Comparison of ENCODE assay signal across 8 cellular contexts in genomic region chr17:42673885-42674754, GRCh38. TPM values are rescaled to one million over a fixed set of nuclear protein-coding genes. Genes with fewer than 3 reads are reported as not detected.
DNase-seq lines count a peak whose midpoint lies in the region; ATAC-seq and TF ChIP-seq lines count a peak whose summit lies in the region.

No MANE protein-coding gene starts in this region.

- peak overlapping the region; percentile 99 for H3K4me2 ChIP-seq in skeletal muscle satellite cell (ENCODE audit: low read length)

- ATAC-seq in activated T-cell treated with anti-CD3 and anti-CD28 coated beads, Interleukin-2, amount 50 U/mL, for 72 hours (replicated peaks in 1 of 2), result no peak
- ATAC-seq in left ventricle myocardium superior, result peak; percentile 6
- ATAC-seq in HG03097 (IDR thresholded peaks at IDR 0.05; ENCODE audit: low FRiP score, unreplicated experiment), result no peak

- peak overlapping the region; percentile 89 for H3K4me3 Mint-ChIP-seq in Caco-2 (ENCODE audit: unreplicated experiment)
- H3K4me3 Mint-ChIP-seq in activated T-cell treated with anti-CD3 and anti-CD28 coated beads, Interleukin-2, amount 50 U/mL, for 72 hours, result peak overlapping the region; percentile 12 to 25

- no TSS peak for BruUV-seq in Caco-2 (replicated peaks; lab: Mats Ljungman, UMichigan)

- H3K9me3 ChIP-seq in Caco-2, result no peaks in the 10 kb centered on the region
- no peaks in the 10 kb centered on the region for H3K9me3 ChIP-seq in skeletal muscle satellite cell (replicated peaks; ENCODE audit: low read length)

- intact Hi-C loops in Caco-2 (cut with micrococcal nuclease; ENCODE audit: unreplicated experiment) (no loop called here), left ventricle myocardium superior (cut with micrococcal nuclease) (no loop called here)

- POLR2A ChIA-PET in Caco-2 (lab: Charles Lee), result no interaction called here

- CTCF ChIA-PET in Caco-2 (lab: Charles Lee), result interaction anchor here (0.6 to 1.3 kb wide), 4 partner anchors 15 to 96 kb away, joined by 3 to 4 read pairs (median 3); partner anchors contain the start of gene TUBG2

- no peaks in the 10 kb centered on the region for H3K4me1 Mint-ChIP-seq in Caco-2 (ENCODE audit: low read depth, unreplicated experiment)
- H3K4me1 Mint-ChIP-seq in activated T-cell treated with anti-CD3 and anti-CD28 coated beads, Interleukin-2, amount 50 U/mL, for 72 hours (ENCODE audit: low read depth), result peaks cover 40% of the 10 kb centered on the region

- H3K36me3 Mint-ChIP-seq in Caco-2 (ENCODE audit: insufficient read depth, unreplicated experiment), result peaks cover 50% of the 10 kb centered on the region
- peaks cover 0 to 1% of the 10 kb centered on the region in 2 donors for H3K36me3 Mint-ChIP-seq in activated T-cell treated with anti-CD3 and anti-CD28 coated beads, Interleukin-2, amount 50 U/mL, for 72 hours (ENCODE audit: insufficient read depth in 2 of 2)

- H3K9me3 Mint-ChIP-seq in Caco-2 (ENCODE audit: unreplicated experiment), result no peaks in the 10 kb centered on the region
- no peaks in the 10 kb centered on the region for H3K9me3 Mint-ChIP-seq in activated T-cell treated with anti-CD3 and anti-CD28 coated beads, Interleukin-2, amount 50 U/mL, for 72 hours

- peak in 1 of 2 experiments; percentile 31 for DNase-seq in Caco-2
- peak; percentile 36 for DNase-seq in HT1080 (ENCODE audit: low read depth)
- DNase-seq in activated T-cell treated with anti-CD3 and anti-CD28 coated beads, Interleukin-2, amount 50 U/mL, for 72 hours, result peak in 1 of 2 donors; percentile 42
- peak; percentile 81 for DNase-seq in left ventricle myocardium superior
- no peak for DNase-seq in stimulated activated CD4-positive, alpha-beta T cell treated with anti-CD3 and anti-CD28 coated beads, Interleukin-15, amount 100 ng/mL, for 24 hours
- DNase-seq in activated CD4-positive, alpha-beta T cell treated with anti-CD3 and anti-CD28 coated beads for 48 hours, result no peak

- H3K36me3 ChIP-seq in Caco-2 (ENCODE audit: control insufficient read depth, insufficient read depth, low read length) (peaks cover 2% of the 10 kb centered on the region), skeletal muscle satellite cell (ENCODE audit: insufficient read depth, low read length) (peaks cover 34% of the 10 kb centered on the region)

- no peaks in the 10 kb centered on the region for H3K27me3 Mint-ChIP-seq in Caco-2 (ENCODE audit: insufficient read depth, unreplicated experiment)
- H3K27me3 Mint-ChIP-seq in activated T-cell treated with anti-CD3 and anti-CD28 coated beads, Interleukin-2, amount 50 U/mL, for 72 hours (ENCODE audit: low read depth), result peaks cover 49% of the 10 kb centered on the region

- peak overlapping the region; percentile 63 for H3K27ac Mint-ChIP-seq in Caco-2 (ENCODE audit: unreplicated experiment)
- no peak overlapping the region for H3K27ac Mint-ChIP-seq in activated T-cell treated with anti-CD3 and anti-CD28 coated beads, Interleukin-2, amount 50 U/mL, for 72 hours

- peak; percentile 38 to 42 for TF ChIP-seq CTCF in Caco-2 (IDR thresholded peaks at IDR 0.05; ENCODE audit: insufficient read depth in 1 of 2, low read depth in 1 of 2, low read length in 1 of 2, severe bottlenecking in 1 of 2, unreplicated experiment in 1 of 2)

- H3K27me3 ChIP-seq in Caco-2 (replicated peaks; ENCODE audit: control insufficient read depth, insufficient read depth, low read length) (no peaks in the 10 kb centered on the region), skeletal muscle satellite cell (ENCODE audit: control insufficient read depth, insufficient read depth, low read length) (no peaks in the 10 kb centered on the region)

- no peak overlapping the region for H3K4me3 ChIP-seq in Caco-2 (ENCODE audit: low read depth, low read length)
- H3K4me3 ChIP-seq in skeletal muscle satellite cell (ENCODE audit: low read length), result peak overlapping the region; percentile 99

- peak overlapping the region; percentile 18 for H3K9ac ChIP-seq in skeletal muscle satellite cell (ENCODE audit: low read depth, low read length)

- H3K4me1 ChIP-seq in Caco-2 (peaks cover 18% of the 10 kb centered on the region), skeletal muscle satellite cell (ENCODE audit: control insufficient read depth, insufficient read depth, low read length) (peaks cover 35% of the 10 kb centered on the region)

RNA-seq across cellular contexts. Expression of gene PLEKHH3, which starts 2.7 kb away (rescaled TPM):
- total RNA-seq in Caco-2 (2022) (25.3 and 26.2 TPM in 2 replicates), left ventricle myocardium superior (35.7 TPM)
- total RNA-seq in HT1080 (2014; rRNA removed; shearing (Covaris generic)), result 14.7 and 15.7 TPM in 2 replicates
- 11.5 and 13.5 TPM in 2 replicates for polyA plus RNA-seq in HT1080 (2015; cell fraction: cytosol; rRNA removed)
- 24.1 and 26.9 TPM in 2 replicates for polyA plus RNA-seq in HT1080 (2015; cell fraction: nucleus; rRNA removed)
- 1 to 10 TPM; 1.2 to 1.9 TPM for total RNA-seq in activated T-cell treated with anti-CD3 and anti-CD28 coated beads, Interleukin-2, amount 50 U/mL, for 72 hours
- 10.9 and 12.9 TPM in 2 replicates for total RNA-seq in skeletal muscle satellite cell (2012; rRNA removed)

RNA-seq across cellular contexts. Expression of gene CCR10, which starts 7.5 kb away (rescaled TPM):
- 1.6 and 3.2 TPM in 2 replicates for total RNA-seq in Caco-2 (2022)
- 2.1 and 2.5 TPM in 2 replicates for total RNA-seq in HT1080 (2014; rRNA removed; shearing (Covaris generic))
- polyA plus RNA-seq in HT1080 (2015; cell fraction: cytosol; rRNA removed), result 1.3 and 2.8 TPM in 2 replicates
- polyA plus RNA-seq in HT1080 (2015; cell fraction: nucleus; rRNA removed), result 1.1 and 1.2 TPM in 2 replicates
- under 1 TPM in 1 of 2 donors, not detected in 1; 0.83 TPM for total RNA-seq in activated T-cell treated with anti-CD3 and anti-CD28 coated beads, Interleukin-2, amount 50 U/mL, for 72 hours
- 1.7 TPM for total RNA-seq in left ventricle myocardium superior
- 5.0 and 5.6 TPM in 2 replicates for total RNA-seq in skeletal muscle satellite cell (2012; rRNA removed)

RNA-seq across cellular contexts. Expression of gene CNTNAP1, which starts 8.2 kb away (rescaled TPM):
- 7.2 and 7.5 TPM in 2 replicates for total RNA-seq in Caco-2 (2022)
- 8.6 and 9.9 TPM in 2 replicates for total RNA-seq in HT1080 (2014; rRNA removed; shearing (Covaris generic))
- 5.0 and 5.5 TPM in 2 replicates for polyA plus RNA-seq in HT1080 (2015; cell fraction: cytosol; rRNA removed)
- polyA plus RNA-seq in HT1080 (2015; cell fraction: nucleus; rRNA removed), result 62.2 and 70.5 TPM in 2 replicates
- 1 to 10 TPM in 1 of 2 donors, under 1 TPM in 1; 0.53 to 1.3 TPM for total RNA-seq in activated T-cell treated with anti-CD3 and anti-CD28 coated beads, Interleukin-2, amount 50 U/mL, for 72 hours
- total RNA-seq in left ventricle myocardium superior, result 7.0 TPM
- total RNA-seq in skeletal muscle satellite cell (2012; rRNA removed), result 20.3 and 20.5 TPM in 2 replicates

RNA-seq across cellular contexts. Expression of gene TUBG2, which starts 15.0 kb away (rescaled TPM):
- 23.8 and 26.5 TPM in 2 replicates for total RNA-seq in Caco-2 (2022)
- total RNA-seq in HT1080 (2014; rRNA removed; shearing (Covaris generic)), result 6.8 and 9.3 TPM in 2 replicates
- polyA plus RNA-seq in HT1080 (2015; cell fraction: cytosol; rRNA removed), result 16.3 and 20.0 TPM in 2 replicates
- polyA plus RNA-seq in HT1080 (2015; cell fraction: nucleus; rRNA removed), result 54.2 and 65.1 TPM in 2 replicates
- 10 to 100 TPM in 1 of 2 donors, 1 to 10 TPM in 1; 8.1 to 11.2 TPM for total RNA-seq in activated T-cell treated with anti-CD3 and anti-CD28 coated beads, Interleukin-2, amount 50 U/mL, for 72 hours
- total RNA-seq in left ventricle myocardium superior, result 17.1 TPM
- total RNA-seq in skeletal muscle satellite cell (2012; rRNA removed), result 13.3 and 14.4 TPM in 2 replicates

Comparison
In these comparisons a context has a peak if more than half of its experiments do, and no peak if none do; other contexts are left out.
1. DNase-seq: peak in HT1080 (single experiment) and left ventricle myocardium superior (single experiment); none in stimulated activated CD4-positive, alpha-beta T cell treated with anti-CD3 and anti-CD28 coated beads, Interleukin-15, amount 100 ng/mL, for 24 hours (single experiment) and activated CD4-positive, alpha-beta T cell treated with anti-CD3 and anti-CD28 coated beads for 48 hours (single experiment).